Comparison of ENCODE assay signal across 9 cellular contexts in genomic region chr10:116385994-116386809, GRCh38. TPM values are rescaled to one million over a fixed set of nuclear protein-coding genes. Genes with fewer than 3 reads are reported as not detected.
DNase-seq lines count a peak whose midpoint lies in the region; ATAC-seq, FAIRE-seq and TF ChIP-seq lines count a peak whose summit lies in the region.
"Had no signal": no experiment of that assay in that cellular context is flagged by ENCODE, and none has a peak within 500 bp of the region (broad histone marks: within the 10 kb centered on the region; RNA-seq: fewer than 3 reads in every experiment).

No MANE protein-coding gene starts in this region.

- intact Hi-C loops in endothelial cell of umbilical vein (cut with micrococcal nuclease), result loop anchor here (1.0 kb wide), 4 partner anchors 587 to 1245 kb away; no protein-coding TSS in a partner anchor
- intact Hi-C loops in left cardiac atrium (cut with DNase I), result loop anchor here in 1 of 2 donors (5.0 to 10.0 kb wide), 3 partner anchors 679 to 1241 kb away; no protein-coding TSS in a partner anchor

- no peaks in the 10 kb centered on the region for H3K9me3 ChIP-seq in endothelial cell of umbilical vein (replicated peaks; ENCODE audit: control insufficient read depth, insufficient read depth, low read length)
- H3K9me3 ChIP-seq: mucosa of descending colon had no signal

- TF ChIP-seq CTCF in GM23338 (conservative IDR thresholded peaks at IDR 0.05; ENCODE audit: low read depth in 2 of 2) (peak; percentile 60 to 64), endothelial cell of umbilical vein (IDR thresholded peaks at IDR 0.05; ENCODE audit: extremely low read depth in 1 of 2, insufficient read depth in 1 of 2, low read depth in 1 of 2, low read length in 2 of 2) (peak in 1 of 2 donors; percentile 33), GM10248 (IDR thresholded peaks at IDR 0.05; ENCODE audit: control extremely low read depth, extremely low read depth, low read depth, missing control alignments) (no peak)

- ATAC-seq in GM23338 (no peak; the same call in 2 of the 3 replicates), HG02623 (IDR thresholded peaks at IDR 0.05; ENCODE audit: unreplicated experiment) (no peak), left cardiac atrium (no peak)
- ATAC-seq: mucosa of descending colon had no signal

- no peaks in the 10 kb centered on the region for H3F3A ChIP-seq in GM23338 (replicated peaks; ENCODE audit: low read depth)

- peak; percentile 4 for FAIRE-seq in endothelial cell of umbilical vein (lab: Jason Lieb, UNC)

- H3K9me3 Mint-ChIP-seq in GM23338, result no peaks in the 10 kb centered on the region

- H3K9ac ChIP-seq in endothelial cell of umbilical vein (replicated peaks; ENCODE audit: extremely low read depth, insufficient read depth, low read length), result no peak overlapping the region

- H3K79me2 ChIP-seq in GM23338 (replicated peaks; ENCODE audit: insufficient read depth) (no peaks in the 10 kb centered on the region), endothelial cell of umbilical vein (ENCODE audit: control insufficient read depth, insufficient read depth, low read length) (no peaks in the 10 kb centered on the region)

- peaks cover 18% of the 10 kb centered on the region for H3K4me1 Mint-ChIP-seq in GM23338

- no peaks in the 10 kb centered on the region for H3K36me3 Mint-ChIP-seq in GM23338 (ENCODE audit: low read depth)

- no peaks in the 10 kb centered on the region for H4K20me1 ChIP-seq in GM23338 (replicated peaks; ENCODE audit: insufficient read depth)
- H4K20me1 ChIP-seq in endothelial cell of umbilical vein (replicated peaks; ENCODE audit: control insufficient read depth, extremely low read depth, insufficient read depth, low read length), result no peaks in the 10 kb centered on the region

- no peak overlapping the region for H3K4me3 Mint-ChIP-seq in GM23338

- H3K27me3 ChIP-seq in GM23338 (ENCODE audit: insufficient read depth) (no peaks in the 10 kb centered on the region), endothelial cell of umbilical vein (ENCODE audit: control insufficient read depth in 2 of 2, insufficient read depth in 2 of 2, low read length in 2 of 2) (no peaks in the 10 kb centered on the region)

- in situ Hi-C loops in Caki2 (cut with HindIII; ENCODE audit: low pct_unique_long_range_greater_than_20kb, low sequenced_read_pairs), result no loop called here

- no peaks in the 10 kb centered on the region for H3K36me3 ChIP-seq in GM23338 (ENCODE audit: insufficient read depth)
- no peaks in the 10 kb centered on the region for H3K36me3 ChIP-seq in endothelial cell of umbilical vein (ENCODE audit: control insufficient read depth in 2 of 2, extremely low read depth in 1 of 2, insufficient read depth in 2 of 2, low read length in 2 of 2)

- H3K4me2 ChIP-seq in GM23338, result no peak overlapping the region
- H3K4me2 ChIP-seq in endothelial cell of umbilical vein (ENCODE audit: insufficient read depth, low read length), result no peak overlapping the region

- TF ChIP-seq POLR2A in endothelial cell of umbilical vein (IDR thresholded peaks at IDR 0.05; ENCODE audit: low read depth, low read length), result no peak

- no peaks in the 10 kb centered on the region for H3K9me2 ChIP-seq in GM23338 (ENCODE audit: insufficient read depth)

- no peak overlapping the region for H3K27ac Mint-ChIP-seq in GM23338

- H3K4me1 ChIP-seq in GM23338 (ENCODE audit: insufficient read depth) (peaks cover 24% of the 10 kb centered on the region), endothelial cell of umbilical vein (ENCODE audit: control insufficient read depth, extremely low read depth, insufficient read depth, low read length) (no peaks in the 10 kb centered on the region)

- H3K4me3 ChIP-seq in GM23338 (no peak overlapping the region), endothelial cell of umbilical vein (replicated peaks in 1 of 3; ENCODE audit: insufficient read depth in 1 of 3, low read depth in 1 of 3, low read length in 3 of 3) (no peak overlapping the region)
- H3K4me3 ChIP-seq: mucosa of descending colon had no signal

- DNase-seq in Caki2 (ENCODE audit: low read depth) (peak; percentile 23), GM23338 (ENCODE audit: low spot score) (peak; percentile 82), NCI-H526 treated with DMSO at 0.1 percent for 48 hours (lab: John Stamatoyannopoulos, UW) (peak; percentile 8), endothelial cell of umbilical vein (ENCODE audit: low read depth, low spot score) (peak; percentile 39), putamen (ENCODE audit: low spot score) (peak; percentile 8), GM10248 (ENCODE audit: extremely low spot score) (no peak), left cardiac atrium (no peak)

- no peaks in the 10 kb centered on the region for H3K9me1 ChIP-seq in endothelial cell of umbilical vein (replicated peaks; ENCODE audit: control insufficient read depth, extremely low read depth, insufficient read depth, low read length)

- H3K27me3 Mint-ChIP-seq in GM23338 (ENCODE audit: insufficient read depth, low read depth, poor library complexity), result peaks cover 2% of the 10 kb centered on the region

- POLR2A ChIA-PET in endothelial cell of umbilical vein (lab: Charles Lee), result no interaction called here
- POLR2A ChIA-PET in GM10248 (lab: Yijun Ruan, JAX), result no interaction called here

- CTCF ChIA-PET in endothelial cell of umbilical vein (lab: Charles Lee) (interaction anchor here (0.8 to 2.3 kb wide), 10 partner anchors 557 to 1244 kb away, joined by 3 to 10 read pairs (median 6); no protein-coding TSS in a partner anchor), GM10248 (lab: Yijun Ruan, JAX) (interaction anchor here (0.7 to 3.0 kb wide), 7 partner anchors 9 to 1244 kb away, joined by 3 to 7 read pairs (median 3); no protein-coding TSS in a partner anchor)

- no peak overlapping the region for H3K27ac ChIP-seq in GM23338 (ENCODE audit: low read depth)
- no peak overlapping the region for H3K27ac ChIP-seq in endothelial cell of umbilical vein (ENCODE audit: insufficient read depth, low read depth, low read length)

- no TSS peak for BruUV-seq in endothelial cell of umbilical vein (replicated peaks; lab: Mats Ljungman, UMichigan)

- no peak overlapping the region for H2AFZ ChIP-seq in GM23338
- H2AFZ ChIP-seq in endothelial cell of umbilical vein (ENCODE audit: low read depth, low read length), result no peak overlapping the region

- dilution Hi-C loops in endothelial cell of umbilical vein (cut with MboI; ENCODE audit: extremely low pct_ligation_motif_present, low sequenced_read_pairs), result no loop called here

TF ChIP-seq in GM23338, 12 proteins besides CTCF, POLR2A, EP300 and RAD21 (continues in another document):
- no peak for TF ChIP-seq POLR2AphosphoS5 (IDR thresholded peaks at IDR 0.05; ENCODE audit: low read depth)

TF ChIP-seq in endothelial cell of umbilical vein, 7 proteins besides CTCF, POLR2A, EP300 and RAD21:
- no peak for TF ChIP-seq EZH2 (IDR thresholded peaks at IDR 0.05; ENCODE audit: borderline replicate concordance, low read depth, low read length, severe bottlenecking)
- TF ChIP-seq GATA2 (IDR thresholded peaks at IDR 0.05; ENCODE audit: insufficient read depth, insufficient read length, low read depth, low read length), result no peak
- no peak for TF ChIP-seq POLR2AphosphoS5 (IDR thresholded peaks at IDR 0.05; ENCODE audit: insufficient read depth, low read depth, low read length)
- TF ChIP-seq JUN (IDR thresholded peaks at IDR 0.05; ENCODE audit: borderline replicate concordance, insufficient read depth, insufficient read length, low read depth), result no peak
- no peak for TF ChIP-seq FOS (IDR thresholded peaks at IDR 0.05; ENCODE audit: borderline replicate concordance, insufficient read depth, low read length)
- TF ChIP-seq MYC (IDR thresholded peaks at IDR 0.05; ENCODE audit: low read depth, low read length), result no peak
- TF ChIP-seq, protein P1, sequence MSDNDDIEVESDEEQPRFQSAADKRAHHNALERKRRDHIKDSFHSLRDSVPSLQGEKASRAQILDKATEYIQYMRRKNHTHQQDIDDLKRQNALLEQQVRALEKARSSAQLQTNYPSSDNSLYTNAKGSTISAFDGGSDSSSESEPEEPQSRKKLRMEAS (IDR thresholded peaks at IDR 0.05; ENCODE audit: insufficient read depth, insufficient read length), result no peak

RNA-seq across cellular contexts. Expression of gene PNLIPRP3, which starts 41.4 kb away (rescaled TPM):
- not detected in 2 replicates for total RNA-seq in Caki2 (2014; rRNA removed; shearing (Covaris generic); ENCODE audit: low replicate concordance)
- total RNA-seq in GM23338 (2014; rRNA removed; shearing (Covaris generic)), result not detected in 2 replicates
- polyA plus RNA-seq in GM23338 (2016; fragmentation: Nextera tagmentation; extraction: Ambion mirVana) (not detected in 2 replicates), endothelial cell of umbilical vein (not detected in 2 replicates)
- total RNA-seq in endothelial cell of umbilical vein (not detected in 2 replicates), left cardiac atrium (not detected)
- not detected in 2 replicates for polyA plus RNA-seq in endothelial cell of umbilical vein (2011; cell fraction: cytosol; rRNA removed)
- polyA plus RNA-seq in endothelial cell of umbilical vein (2011; cell fraction: nucleus; rRNA removed), result not detected in 2 replicates
- polyA plus RNA-seq in endothelial cell of umbilical vein (2012), result not detected in 2 replicates
- not detected in 2 replicates for polyA minus RNA-seq in endothelial cell of umbilical vein
- polyA minus RNA-seq in endothelial cell of umbilical vein (2011; cell fraction: cytosol; rRNA and poly(A)+ RNA removed), result not detected
- not detected in 2 replicates for polyA minus RNA-seq in endothelial cell of umbilical vein (2011; cell fraction: nucleus; rRNA and poly(A)+ RNA removed)

Comparison
In these comparisons a context has a peak if more than half of its experiments do, and no peak if none do; other contexts are left out.
1. DNase-seq: peak in Caki2 (single experiment), GM23338 (single experiment), NCI-H526 treated with DMSO at 0.1 percent for 48 hours (single experiment), endothelial cell of umbilical vein (single experiment) and putamen (single experiment); none in GM10248 (single experiment) and left cardiac atrium (single experiment).